8 cellular contexts compared by ENCODE assay signal in the genomic region with DNA sequence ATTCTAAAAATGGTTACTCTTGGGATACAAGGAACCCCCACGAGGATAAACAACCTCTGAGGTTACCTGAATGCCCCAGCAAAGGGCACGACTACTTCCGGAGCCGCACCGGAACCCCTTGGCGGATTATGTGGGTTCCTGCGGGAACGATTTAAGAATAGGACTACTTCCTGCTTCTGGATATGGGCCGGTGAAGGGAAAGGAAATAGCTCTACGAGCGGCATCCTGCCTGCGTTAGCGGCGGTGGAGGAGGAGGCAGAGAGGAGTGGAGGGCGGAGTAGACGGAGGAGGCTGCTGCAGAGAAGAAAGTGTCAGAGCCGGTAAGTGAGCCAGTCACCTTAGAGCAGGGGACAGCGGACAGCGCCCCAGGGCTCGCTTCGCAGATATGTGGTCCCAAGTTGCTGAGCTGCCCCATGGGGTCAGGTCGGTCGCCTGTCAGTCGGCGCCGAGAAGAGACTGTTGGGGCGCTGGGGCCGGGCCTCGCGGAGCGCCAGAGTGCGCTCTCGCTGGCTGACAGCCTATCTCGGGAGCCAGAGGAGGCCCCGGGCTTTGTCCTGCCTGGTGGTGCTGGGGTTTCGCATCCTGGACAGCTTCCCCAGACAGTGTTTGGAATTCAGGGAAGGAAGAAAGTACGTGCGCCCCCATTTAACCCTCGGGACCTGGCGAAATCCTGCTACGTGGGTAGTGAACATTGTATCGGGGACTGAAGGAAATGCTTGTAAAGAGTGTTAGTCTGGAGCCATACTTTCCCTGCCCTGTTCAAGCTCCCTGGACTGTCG. TPM values are rescaled to one million over a fixed set of nuclear protein-coding genes. Genes with fewer than 3 reads are reported as not detected.
DNase-seq lines count a peak whose midpoint lies in the region; FAIRE-seq and TF ChIP-seq lines count a peak whose summit lies in the region.

KLHL20 (plus strand) TSS at position 223 of the 779 bp plus-strand sequence. CDS start 1,063 bp downstream, outside the sequence.

- H3K9ac ChIP-seq in Loucy (ENCODE audit: low read depth, low read length, poor library complexity, severe bottlenecking) = peak within 1 kb of the TSS; percentile 77

- peaks cover 29% of the 10 kb centered on the region for H3K4me1 Mint-ChIP-seq in nephron
- peaks cover 30% of the 10 kb centered on the region for H3K4me1 Mint-ChIP-seq in stimulated activated naive CD8-positive, alpha-beta T cell treated with anti-CD3 and anti-CD28 coated beads, Interleukin-15, Interleukin-2, amounts not matched to agents 100 ng/mL and 50 ng/mL, for 24 hours (ENCODE audit: low read depth)

- H3F3A ChIP-seq in Loucy (ENCODE audit: low read depth) = 0 out of 2 replicates have a peak, but pooled peaks cover 5% of the 10 kb centered on the region

- TF ChIP-seq POLR2A in H54 (IDR thresholded peaks at IDR 0.05; ENCODE audit: low read depth, low read length) (peak; percentile 95), Raji (IDR thresholded peaks at IDR 0.05; ENCODE audit: insufficient read depth, low read depth, low read length) (peak; percentile 97)

- 0 out of 2 replicates have a peak, but pooled peaks cover 5% of the 10 kb centered on the region for H3K9me2 ChIP-seq in Loucy (replicated peaks; ENCODE audit: low read depth, low read length)

- H3K27me3 ChIP-seq in Loucy (ENCODE audit: insufficient read depth, low read length, poor library complexity, severe bottlenecking) = peaks cover 45% of the 10 kb centered on the region

- H2AFZ ChIP-seq in Loucy (ENCODE audit: low read length) = peak within 1 kb of the TSS; percentile 100

- peaks cover 15% of the 10 kb centered on the region for H3K27me3 Mint-ChIP-seq in nephron (ENCODE audit: low read depth)
- H3K27me3 Mint-ChIP-seq in stimulated activated naive CD8-positive, alpha-beta T cell treated with anti-CD3 and anti-CD28 coated beads, Interleukin-15, Interleukin-2, amounts not matched to agents 100 ng/mL and 50 ng/mL, for 24 hours = peaks cover 14% of the 10 kb centered on the region

- FAIRE-seq in H54 (lab: Jason Lieb, UNC) = peak; percentile 92

- H3K79me2 ChIP-seq in Loucy (ENCODE audit: insufficient read depth, low read length) = peaks cover 30% of the 10 kb centered on the region

- peak; percentile 95 for DNase-seq in ELR (ENCODE audit: low read depth)
- peak; percentile 65 for DNase-seq in H54 (ENCODE audit: insufficient read length, low spot score)
- DNase-seq in activated T-helper 9 cell treated with anti-CD3 and anti-CD28 coated beads, Interleukin-2, amount 50 U/mL, for 16 hours (ENCODE audit: low read depth) = peak; percentile 76
- DNase-seq in fibroblast of the aortic adventitia (ENCODE audit: low read depth) = peak; percentile 94

- peak within 1 kb of the TSS; percentile 83 for H3K4me2 ChIP-seq in Loucy (ENCODE audit: low read depth, low read length, poor library complexity, severe bottlenecking)

- H3K4me1 ChIP-seq in Loucy (ENCODE audit: insufficient read depth, low read length, poor library complexity, severe bottlenecking) = peaks cover 30% of the 10 kb centered on the region

- H3K27ac Mint-ChIP-seq in nephron = peak within 1 kb of the TSS; percentile 95 to 97 (median 97)
- H3K27ac Mint-ChIP-seq in stimulated activated naive CD8-positive, alpha-beta T cell treated with anti-CD3 and anti-CD28 coated beads, Interleukin-15, Interleukin-2, amounts not matched to agents 100 ng/mL and 50 ng/mL, for 24 hours = peak within 1 kb of the TSS; percentile 96

- peaks cover 13% of the 10 kb centered on the region for H4K20me1 ChIP-seq in Loucy (ENCODE audit: insufficient read depth, low read length, poor library complexity, severe bottlenecking)

- H3K36me3 Mint-ChIP-seq in nephron (ENCODE audit: low read depth) = peaks cover 16% of the 10 kb centered on the region
- H3K36me3 Mint-ChIP-seq in stimulated activated naive CD8-positive, alpha-beta T cell treated with anti-CD3 and anti-CD28 coated beads, Interleukin-15, Interleukin-2, amounts not matched to agents 100 ng/mL and 50 ng/mL, for 24 hours (ENCODE audit: low read depth) = peaks cover 11% of the 10 kb centered on the region

- no peak for TF ChIP-seq CTCF in Loucy (conservative IDR thresholded peaks at IDR 0.05; ENCODE audit: low read length)
- TF ChIP-seq CTCF in fibroblast of the aortic adventitia (IDR thresholded peaks at IDR 0.05; ENCODE audit: insufficient read depth, low read length) = no peak
- no peak for TF ChIP-seq CTCF in nephron (IDR thresholded peaks at IDR 0.05; ENCODE audit: unreplicated experiment in 3 of 3)

- H3K4me3 ChIP-seq in Loucy (ENCODE audit: low read length, poor library complexity, severe bottlenecking) (peak within 1 kb of the TSS; percentile 87), fibroblast of the aortic adventitia (ENCODE audit: low read depth, low read length) (peak within 1 kb of the TSS; percentile 90)

- peak within 1 kb of the TSS; percentile 93 to 98 (median 95) for H3K4me3 Mint-ChIP-seq in nephron
- peak within 1 kb of the TSS; percentile 96 for H3K4me3 Mint-ChIP-seq in stimulated activated naive CD8-positive, alpha-beta T cell treated with anti-CD3 and anti-CD28 coated beads, Interleukin-15, Interleukin-2, amounts not matched to agents 100 ng/mL and 50 ng/mL, for 24 hours

- no peaks in the 10 kb centered on the region for H3K9me3 ChIP-seq in Loucy (ENCODE audit: insufficient read depth, low read depth, low read length)

- H3K36me3 ChIP-seq in Loucy (ENCODE audit: insufficient read depth, low read length) = no peaks in the 10 kb centered on the region

- H3K9me3 Mint-ChIP-seq in nephron = no peaks in the 10 kb centered on the region
- H3K9me3 Mint-ChIP-seq in stimulated activated naive CD8-positive, alpha-beta T cell treated with anti-CD3 and anti-CD28 coated beads, Interleukin-15, Interleukin-2, amounts not matched to agents 100 ng/mL and 50 ng/mL, for 24 hours = no peaks in the 10 kb centered on the region

RNA-seq across cellular contexts. Expression of gene KLHL20, which starts in this region (rescaled TPM):
- total RNA-seq in fibroblast of the aortic adventitia (ENCODE audit: low replicate concordance) = 16.9 and 30.6 TPM in 2 replicates

Comparison
In these comparisons a context has a peak if more than half of its experiments do, and no peak if none do; other contexts are left out.
1. Peak in every context shown above with its lines: DNase-seq and H3K4me3 ChIP-seq.